Comparison of ENCODE assay signal across 9 cellular contexts in the genomic region with DNA sequence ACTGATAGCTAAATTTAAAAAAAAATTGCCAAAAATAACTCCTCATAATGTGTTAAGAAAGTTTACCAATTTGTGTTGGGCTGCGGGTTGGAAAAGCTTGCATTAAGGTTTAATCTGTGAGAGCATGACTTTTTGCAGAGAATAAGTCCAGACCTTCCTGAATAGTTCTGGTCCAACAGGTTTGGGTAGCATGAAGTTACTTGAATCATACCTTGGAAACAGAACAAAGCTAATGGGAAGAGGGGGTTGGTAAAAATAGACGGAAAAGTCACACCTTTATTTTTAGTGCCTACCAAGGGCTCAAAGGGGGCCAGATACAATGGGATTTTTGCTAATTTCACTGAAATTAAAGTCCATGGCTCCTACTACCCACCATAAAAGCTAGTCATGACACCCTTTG. TPM values are rescaled to one million over a fixed set of nuclear protein-coding genes. Genes with fewer than 3 reads are reported as not detected.
DNase-seq lines count a peak whose midpoint lies in the region; ATAC-seq and TF ChIP-seq lines count a peak whose summit lies in the region.
"Had no signal": no experiment of that assay in that cellular context is flagged by ENCODE, and none has a peak within 500 bp of the region (broad histone marks: within the 10 kb centered on the region; RNA-seq: fewer than 3 reads in every experiment).

No MANE protein-coding gene starts in this region.

- no peaks in the 10 kb centered on the region for H3K9me3 ChIP-seq in trophoblast cell (ENCODE audit: insufficient read depth, low read depth, low read length)

- no peak overlapping the region for H3K4me3 ChIP-seq in trophoblast cell (ENCODE audit: low read depth, low read length)
- H3K4me3 ChIP-seq: lung had no signal

- no peak overlapping the region for H2BK12ac ChIP-seq in trophoblast cell (ENCODE audit: low read length)

- no peak overlapping the region for H2BK120ac ChIP-seq in trophoblast cell (ENCODE audit: insufficient read depth, low read length, poor library complexity)

- H3K23ac ChIP-seq in trophoblast cell (ENCODE audit: low read length): no peak overlapping the region

- H3K27me3 Mint-ChIP-seq in HFFc6 (ENCODE audit: insufficient read depth): peaks cover 7% of the 10 kb centered on the region; the same call in 1 of the 2 replicates
- H3K27me3 Mint-ChIP-seq in activated naive CD8-positive, alpha-beta T cell treated with anti-CD3 and anti-CD28 coated beads, Interleukin-2, amount 50 U/mL, for 24 hours: no peaks in the 10 kb centered on the region

- peak overlapping the region; percentile 14 for H3K27ac ChIP-seq in trophoblast cell (ENCODE audit: low read depth, low read length)

- no peak overlapping the region for H3K9ac ChIP-seq in trophoblast cell (ENCODE audit: low read length)

- TF ChIP-seq CTCF in HFFc6 (IDR thresholded peaks at IDR 0.05): no peak

- H3K79me2 ChIP-seq in trophoblast cell (ENCODE audit: control insufficient read depth, insufficient read depth, low read length, poor library complexity): peaks cover 5% of the 10 kb centered on the region

- H4K8ac ChIP-seq in trophoblast cell (ENCODE audit: low read depth, low read length): no peak overlapping the region

- no peak overlapping the region for H4K12ac ChIP-seq in trophoblast cell (ENCODE audit: low read depth, low read length)

- H3K4ac ChIP-seq in trophoblast cell (ENCODE audit: low read depth, low read length): no peak overlapping the region

- H2AFZ ChIP-seq in trophoblast cell (ENCODE audit: insufficient read depth, low read length, poor library complexity): no peak overlapping the region

- peaks cover 14 to 25% of the 10 kb centered on the region in 2 experiments for H3K4me1 ChIP-seq in trophoblast cell (ENCODE audit: control insufficient read depth in 1 of 2, insufficient read depth in 2 of 2, low read length in 2 of 2)

- peaks cover 8% of the 10 kb centered on the region for H3K79me1 ChIP-seq in trophoblast cell (ENCODE audit: low read length)

- H3K9me3 Mint-ChIP-seq in HFFc6: peaks cover 13% of the 10 kb centered on the region
- no peaks in the 10 kb centered on the region for H3K9me3 Mint-ChIP-seq in activated naive CD8-positive, alpha-beta T cell treated with anti-CD3 and anti-CD28 coated beads, Interleukin-2, amount 50 U/mL, for 24 hours

- no peak for ATAC-seq in activated naive CD8-positive, alpha-beta T cell treated with anti-CD3 and anti-CD28 coated beads, Interleukin-2, amount 50 U/mL, for 24 hours
- no peak for ATAC-seq in HG03378 (IDR thresholded peaks at IDR 0.05; ENCODE audit: unreplicated experiment)
- no peak for ATAC-seq in GM18502 (IDR thresholded peaks at IDR 0.05; ENCODE audit: poor library complexity, unreplicated experiment)

- H3K4me3 Mint-ChIP-seq in HFFc6: peak overlapping the region; percentile 87
- H3K4me3 Mint-ChIP-seq in activated naive CD8-positive, alpha-beta T cell treated with anti-CD3 and anti-CD28 coated beads, Interleukin-2, amount 50 U/mL, for 24 hours: peak overlapping the region; percentile 93

- H3K36me3 ChIP-seq in trophoblast cell (ENCODE audit: control insufficient read depth in 1 of 2, insufficient read depth in 2 of 2, low read length in 2 of 2): peaks cover 7 to 14% of the 10 kb centered on the region in 2 experiments

- no peak overlapping the region for H3K14ac ChIP-seq in trophoblast cell (ENCODE audit: low read length)

- H2AK5ac ChIP-seq in trophoblast cell (ENCODE audit: low read length): no peak overlapping the region

- H3K4me2 ChIP-seq in trophoblast cell (ENCODE audit: low read length): peak overlapping the region; percentile 47

- peak; percentile 55 for DNase-seq in DMS53 (lab: John Stamatoyannopoulos, UW)
- no peak for DNase-seq in HFFc6
- no peak for DNase-seq in activated naive CD8-positive, alpha-beta T cell treated with anti-CD3 and anti-CD28 coated beads, Interleukin-2, amount 50 U/mL, for 24 hours
- peak in 1 of 2 donors; percentile 31 for DNase-seq in trophoblast cell
- no peak for DNase-seq in GOT3 (lab: John Stamatoyannopoulos, UW)
- DNase-seq: NCI-H774 had no signal

- H3K18ac ChIP-seq in trophoblast cell (ENCODE audit: low read length): no peak overlapping the region

- peak overlapping the region; percentile 40 for H3K27ac Mint-ChIP-seq in HFFc6
- peak overlapping the region; percentile 95 for H3K27ac Mint-ChIP-seq in activated naive CD8-positive, alpha-beta T cell treated with anti-CD3 and anti-CD28 coated beads, Interleukin-2, amount 50 U/mL, for 24 hours

- H4K91ac ChIP-seq in trophoblast cell (ENCODE audit: low read depth, low read length): no peak overlapping the region

- no peaks in the 10 kb centered on the region for H3K27me3 ChIP-seq in trophoblast cell (ENCODE audit: insufficient read depth, low read length)

- peaks cover 48% of the 10 kb centered on the region for H3K36me3 Mint-ChIP-seq in HFFc6 (ENCODE audit: low read depth)
- H3K36me3 Mint-ChIP-seq in activated naive CD8-positive, alpha-beta T cell treated with anti-CD3 and anti-CD28 coated beads, Interleukin-2, amount 50 U/mL, for 24 hours (ENCODE audit: low read depth): peaks cover 72% of the 10 kb centered on the region

- WGBS in trophoblast cell (ENCODE audit: extremely low coverage, insufficient coverage, insufficient read length): no CpG with 5 or more reads among the region's 2 CpGs

- no peak overlapping the region for H2BK5ac ChIP-seq in trophoblast cell (ENCODE audit: low read depth, low read length, poor library complexity)

- H3K4me1 Mint-ChIP-seq in HFFc6 (ENCODE audit: low read depth): peaks cover 72% of the 10 kb centered on the region
- H3K4me1 Mint-ChIP-seq in activated naive CD8-positive, alpha-beta T cell treated with anti-CD3 and anti-CD28 coated beads, Interleukin-2, amount 50 U/mL, for 24 hours: peaks cover 76% of the 10 kb centered on the region

RNA-seq across cellular contexts. Expression of a gene that starts 17.1 kb away (rescaled TPM):
- total RNA-seq in HFFc6 (2021; fragmentation: NEBNext Ultra II Directional; extraction: Animal tissue kit (Norgen Biotek cat#: 25700)): 100 to 1,000 TPM; 117 to 179 (median 140) TPM
- 164 and 185 TPM in 2 replicates for polyA plus RNA-seq in trophoblast cell (2013)
